13 cellular contexts compared by ENCODE assay signal in genomic region chr5:173454381-173454763, GRCh38.
DNase-seq lines count a peak whose midpoint lies in the region; ATAC-seq and TF ChIP-seq lines count a peak whose summit lies in the region.
"Had no signal": no experiment of that assay in that cellular context is flagged by ENCODE, and none has a peak within 500 bp of the region (broad histone marks: within the 10 kb centered on the region; RNA-seq: fewer than 3 reads in every experiment).

No MANE protein-coding gene starts in this region.

- peak overlapping the region; percentile 95 for H3K27ac ChIP-seq in PC-3 (ENCODE audit: low read length)

- POLR2A ChIA-PET in PC-3 (lab: Charles Lee; ENCODE audit: unreplicated experiment): no interaction called here

- no peaks in the 10 kb centered on the region for H4K20me1 ChIP-seq in PC-3 (ENCODE audit: low read length)

- H3K4me3 ChIP-seq in PC-3 (ENCODE audit: low read length) (no peak overlapping the region), epithelial cell of esophagus (ENCODE audit: low read length) (no peak overlapping the region)
- H3K4me3 ChIP-seq: upper lobe of left lung had no signal

- peak overlapping the region; percentile 90 for H3K9ac ChIP-seq in PC-3 (ENCODE audit: low read length)

- peak overlapping the region; percentile 47 for H3K4me2 ChIP-seq in PC-3 (ENCODE audit: low read length)

- H3K27me3 Mint-ChIP-seq in progenitor cell of endocrine pancreas: peaks cover 7% of the 10 kb centered on the region

- no peak for TF ChIP-seq CTCF in PC-3 (conservative IDR thresholded peaks at IDR 0.05; ENCODE audit: low read depth, low read length)
- no peak for TF ChIP-seq CTCF in epithelial cell of esophagus (IDR thresholded peaks at IDR 0.05; ENCODE audit: insufficient read depth, low read depth, low read length, missing control alignments)
- no peak for TF ChIP-seq CTCF in progenitor cell of endocrine pancreas (IDR thresholded peaks at IDR 0.05; ENCODE audit: unreplicated experiment)

- H3K4me1 ChIP-seq in PC-3 (ENCODE audit: insufficient read depth, low read length): peaks cover 64% of the 10 kb centered on the region

- BruUV-seq in PC-3 (replicated peaks; lab: Mats Ljungman, UMichigan): no TSS peak

- no peaks in the 10 kb centered on the region for H3K9me3 ChIP-seq in PC-3 (ENCODE audit: low read length)
- H3K9me3 ChIP-seq: upper lobe of left lung had no signal

- no peaks in the 10 kb centered on the region for H3K9me2 ChIP-seq in PC-3 (replicated peaks; ENCODE audit: low read length)

- H2AFZ ChIP-seq in PC-3 (ENCODE audit: low read length): no peak overlapping the region

- 0 out of 2 replicates have a peak, but pooled peaks have one; percentile 0 for ATAC-seq in PC-3
- ATAC-seq: naive thymus-derived CD4-positive, alpha-beta T cell had no signal

- peaks cover 15% of the 10 kb centered on the region for H3F3A ChIP-seq in PC-3 (ENCODE audit: low read length, unreplicated experiment)

- no peaks in the 10 kb centered on the region for H3K9me3 Mint-ChIP-seq in progenitor cell of endocrine pancreas (ENCODE audit: low read depth)

- DNase-seq in EL (peak; percentile 93), PC-3 (peak; percentile 61), epithelial cell of esophagus (ENCODE audit: low read depth) (peak; percentile 53), progenitor cell of endocrine pancreas (ENCODE audit: low spot score, unreplicated experiment) (no peak), activated gamma-delta T cell (lab: John Stamatoyannopoulos, UW) (no peak), NCI-H2029 treated with DMSO at 0.1 percent for 48 hours (lab: John Stamatoyannopoulos, UW) (no peak), NK-92 (lab: John Stamatoyannopoulos, UW; ENCODE audit: unreplicated experiment) (no peak), NCI-H2081 treated with DMSO at 0.1 percent for 48 hours (lab: John Stamatoyannopoulos, UW) (no peak)
- DNase-seq: activated CD4-positive, alpha-beta T cell treated with anti-CD3 and anti-CD28 coated beads, Interleukin-2, amount 50 U/mL, for 48 hours; naive thymus-derived CD4-positive, alpha-beta T cell; NCI-H1436; stimulated activated CD4-positive, alpha-beta T cell treated with anti-CD3 and anti-CD28 coated beads, Interleukin-4, amount 100 ng/mL, for 4 hours; upper lobe of left lung had no signal

- intact Hi-C loops in PC-3 (cut with micrococcal nuclease): loop anchor here (2.0 to 10.0 kb wide), 3 partner anchors 34 to 680 kb away; partner anchors contain the start of gene DUSP1

- CTCF ChIA-PET in PC-3 (lab: Charles Lee): interaction anchor here (0.5 to 1.0 kb wide), 2 partner anchors 18 to 162 kb away, joined by 3 to 4 read pairs; no protein-coding TSS in a partner anchor

- no peaks in the 10 kb centered on the region for H3K36me3 ChIP-seq in PC-3 (ENCODE audit: low read depth, low read length)
- H3K36me3 ChIP-seq: upper lobe of left lung had no signal

- no peaks in the 10 kb centered on the region for H3K36me3 Mint-ChIP-seq in progenitor cell of endocrine pancreas (ENCODE audit: insufficient read depth)
- H3K36me3 Mint-ChIP-seq: naive thymus-derived CD4-positive, alpha-beta T cell had no signal

- no peaks in the 10 kb centered on the region for H3K79me2 ChIP-seq in PC-3 (ENCODE audit: low read length)

- no peaks in the 10 kb centered on the region for H3K27me3 ChIP-seq in PC-3 (ENCODE audit: low read length)
- H3K27me3 ChIP-seq: upper lobe of left lung had no signal

- H3K4me3 Mint-ChIP-seq in progenitor cell of endocrine pancreas (ENCODE audit: low read depth): no peak overlapping the region
- H3K4me3 Mint-ChIP-seq: naive thymus-derived CD4-positive, alpha-beta T cell had no signal

- peak overlapping the region; percentile 69 for H3K27ac Mint-ChIP-seq in progenitor cell of endocrine pancreas
- H3K27ac Mint-ChIP-seq: naive thymus-derived CD4-positive, alpha-beta T cell had no signal

- H3K4me1 Mint-ChIP-seq in progenitor cell of endocrine pancreas (ENCODE audit: low read depth): peaks cover 18% of the 10 kb centered on the region

Comparison
In these comparisons a context has a peak if more than half of its experiments do, and no peak if none do; other contexts are left out.
1. DNase-seq: peak in EL (single experiment), PC-3 (single experiment) and epithelial cell of esophagus (single experiment); none in progenitor cell of endocrine pancreas (single experiment), activated gamma-delta T cell (single experiment), NCI-H2029 treated with DMSO at 0.1 percent for 48 hours (single experiment), NK-92 (single experiment) and NCI-H2081 treated with DMSO at 0.1 percent for 48 hours (single experiment).